ENCODE assay signal across 17 cellular contexts in genomic region chr9:18324928-18325327, GRCh38.
DNase-seq lines count a peak whose midpoint lies in the region; ATAC-seq and TF ChIP-seq lines count a peak whose summit lies in the region.
"Had no signal": no experiment of that assay in that cellular context is flagged by ENCODE, and none has a peak within 500 bp of the region (broad histone marks: within the 10 kb centered on the region; RNA-seq: fewer than 3 reads in every experiment).

No MANE protein-coding gene starts in this region.

- H4K91ac ChIP-seq in trophoblast cell (ENCODE audit: low read depth, low read length) = no peak overlapping the region

- H3K27ac ChIP-seq in HEK293 (ENCODE audit: extremely low read depth, low read depth, low read length) = no peak overlapping the region
- H3K27ac ChIP-seq in PC-3 (ENCODE audit: low read length) = no peak overlapping the region
- H3K27ac ChIP-seq in epithelial cell of prostate = no peak overlapping the region
- no peak overlapping the region for H3K27ac ChIP-seq in trophoblast cell (ENCODE audit: low read depth, low read length)
- H3K27ac ChIP-seq: C4-2B, HL-60 had no signal

- H3F3A ChIP-seq in PC-3 (ENCODE audit: low read length, unreplicated experiment) = no peaks in the 10 kb centered on the region

- no peaks in the 10 kb centered on the region for H3K4me1 ChIP-seq in HEK293 (ENCODE audit: control insufficient read depth, insufficient read depth, low read length)
- no peaks in the 10 kb centered on the region for H3K4me1 ChIP-seq in PC-3 (ENCODE audit: insufficient read depth, low read length)
- H3K4me1 ChIP-seq in trophoblast cell (ENCODE audit: control insufficient read depth in 1 of 2, insufficient read depth in 2 of 2, low read length in 2 of 2) = no peaks in the 10 kb centered on the region
- H3K4me1 ChIP-seq: Caco-2 had no signal

- H4K20me1 ChIP-seq in PC-3 (ENCODE audit: low read length) = no peaks in the 10 kb centered on the region

- H3K4me2 ChIP-seq in PC-3 (ENCODE audit: low read length) (no peak overlapping the region), trophoblast cell (ENCODE audit: low read length) (no peak overlapping the region)
- H3K4me2 ChIP-seq: GM23338 had no signal

- no peaks in the 10 kb centered on the region for H3K9me2 ChIP-seq in PC-3 (replicated peaks; ENCODE audit: low read length)

- no peak overlapping the region for H3K4me3 ChIP-seq in HEK293 (ENCODE audit: low read depth, low read length)
- H3K4me3 ChIP-seq in PC-3 (ENCODE audit: low read length) = no peak overlapping the region
- no peak overlapping the region for H3K4me3 ChIP-seq in trophoblast cell (ENCODE audit: low read depth, low read length)
- H3K4me3 ChIP-seq: GM12878, GM23338, K562 had no signal

- no peak overlapping the region for H4K12ac ChIP-seq in trophoblast cell (ENCODE audit: low read depth, low read length)

- ATAC-seq in PC-3 (no peak), HG02981 (IDR thresholded peaks at IDR 0.05; ENCODE audit: unreplicated experiment) (no peak), HG03025 (IDR thresholded peaks at IDR 0.05; ENCODE audit: low FRiP score, unreplicated experiment) (no peak)
- no peak for ATAC-seq in activated CD8-positive, alpha-beta memory T cell treated with anti-CD3 and anti-CD28 coated beads, Interleukin-2, amount 10 ng/mL, durations not matched to agents 7 days and 5 days
- ATAC-seq: GM12878, GM23338, K562 had no signal

- H2BK120ac ChIP-seq in trophoblast cell (ENCODE audit: insufficient read depth, low read length, poor library complexity) = no peak overlapping the region

- no peak overlapping the region for H3K23ac ChIP-seq in trophoblast cell (ENCODE audit: low read length)

- no TSS peak for BruUV-seq in PC-3 (replicated peaks; lab: Mats Ljungman, UMichigan)

- no peak overlapping the region for H3K4me3 Mint-ChIP-seq in activated CD8-positive, alpha-beta memory T cell treated with anti-CD3 and anti-CD28 coated beads, Interleukin-2, amount 10 ng/mL, durations not matched to agents 7 days and 5 days
- H3K4me3 Mint-ChIP-seq: CD4-positive, alpha-beta T cell; GM23338 had no signal

- no peak overlapping the region for H2BK12ac ChIP-seq in trophoblast cell (ENCODE audit: low read length)

- no peak overlapping the region for H3K18ac ChIP-seq in trophoblast cell (ENCODE audit: low read length)

- no peak overlapping the region for H2BK5ac ChIP-seq in trophoblast cell (ENCODE audit: low read depth, low read length, poor library complexity)

- no peak overlapping the region for H3K14ac ChIP-seq in trophoblast cell (ENCODE audit: low read length)

- no peaks in the 10 kb centered on the region for H3K27me3 ChIP-seq in PC-3 (ENCODE audit: low read length)
- no peaks in the 10 kb centered on the region for H3K27me3 ChIP-seq in trophoblast cell (ENCODE audit: insufficient read depth, low read length)

- H3K9ac ChIP-seq in PC-3 (ENCODE audit: low read length) (no peak overlapping the region), trophoblast cell (ENCODE audit: low read length) (no peak overlapping the region)

- H4K8ac ChIP-seq in trophoblast cell (ENCODE audit: low read depth, low read length) = no peak overlapping the region

- H3K79me2 ChIP-seq in PC-3 (ENCODE audit: low read length) (no peaks in the 10 kb centered on the region), trophoblast cell (ENCODE audit: control insufficient read depth, insufficient read depth, low read length, poor library complexity) (no peaks in the 10 kb centered on the region)

- no CpG with 5 or more reads among the region's 1 CpG for WGBS in trophoblast cell (ENCODE audit: extremely low coverage, insufficient coverage, insufficient read length)

- H3K9me3 ChIP-seq in HEK293 (ENCODE audit: control insufficient read depth, insufficient read depth, low read depth, low read length) (no peaks in the 10 kb centered on the region), PC-3 (ENCODE audit: low read length) (no peaks in the 10 kb centered on the region), trophoblast cell (ENCODE audit: insufficient read depth, low read depth, low read length) (no peaks in the 10 kb centered on the region)
- H3K9me3 ChIP-seq: Caco-2 had no signal

- no peaks in the 10 kb centered on the region for H3K36me3 ChIP-seq in HEK293 (ENCODE audit: control insufficient read depth in 2 of 2, insufficient read depth in 1 of 2, low read length in 2 of 2)
- no peaks in the 10 kb centered on the region for H3K36me3 ChIP-seq in PC-3 (ENCODE audit: low read depth, low read length)
- H3K36me3 ChIP-seq in trophoblast cell (ENCODE audit: control insufficient read depth in 1 of 2, insufficient read depth in 2 of 2, low read length in 2 of 2) = no peaks in the 10 kb centered on the region

- CTCF ChIA-PET in HEK293 (lab: Yijun Ruan, JAX) = no interaction called here
- CTCF ChIA-PET in PC-3 (lab: Charles Lee) = no interaction called here
- CTCF ChIA-PET in activated CD8-positive, alpha-beta memory T cell treated with anti-CD3 and anti-CD28 coated beads, Interleukin-2, amount 10 ng/mL, durations not matched to agents 7 days and 5 days (lab: Charles Lee) = no interaction called here

- no peak overlapping the region for H2AK5ac ChIP-seq in trophoblast cell (ENCODE audit: low read length)

- peak; percentile 3 for DNase-seq in PC-3
- peak; percentile 29 for DNase-seq in epithelial cell of prostate (ENCODE audit: low read depth, low spot score)
- DNase-seq in trophoblast cell = peak; percentile 35 to 69
- no peak for DNase-seq in activated CD8-positive, alpha-beta memory T cell treated with anti-CD3 and anti-CD28 coated beads, Interleukin-2, amount 10 ng/mL, durations not matched to agents 7 days and 5 days
- DNase-seq: AML-193; Caco-2; CD4-positive, alpha-beta T cell; DMS79 treated with DMSO at 0.1 percent for 48 hours; GF-D8 had no signal

- intact Hi-C loops in PC-3 (cut with micrococcal nuclease) = no loop called here

- H2AFZ ChIP-seq in PC-3 (ENCODE audit: low read length) (no peak overlapping the region), trophoblast cell (ENCODE audit: insufficient read depth, low read length, poor library complexity) (no peak overlapping the region)
- H2AFZ ChIP-seq: GM23338 had no signal

- H3K9me3 Mint-ChIP-seq in activated CD8-positive, alpha-beta memory T cell treated with anti-CD3 and anti-CD28 coated beads, Interleukin-2, amount 10 ng/mL, durations not matched to agents 7 days and 5 days (ENCODE audit: low read depth) = no peaks in the 10 kb centered on the region
- H3K9me3 Mint-ChIP-seq: CD4-positive, alpha-beta T cell; GM23338 had no signal

- POLR2A ChIA-PET in HEK293 (lab: Yijun Ruan, JAX) = no interaction called here
- POLR2A ChIA-PET in PC-3 (lab: Charles Lee; ENCODE audit: unreplicated experiment) = no interaction called here

- no peak overlapping the region for H3K27ac Mint-ChIP-seq in activated CD8-positive, alpha-beta memory T cell treated with anti-CD3 and anti-CD28 coated beads, Interleukin-2, amount 10 ng/mL, durations not matched to agents 7 days and 5 days
- H3K27ac Mint-ChIP-seq: CD4-positive, alpha-beta T cell; GM23338 had no signal

- H3K4ac ChIP-seq in trophoblast cell (ENCODE audit: low read depth, low read length) = no peak overlapping the region

- H3K79me1 ChIP-seq in trophoblast cell (ENCODE audit: low read length) = no peaks in the 10 kb centered on the region

- no peak for TF ChIP-seq CTCF in HEK293 (tag by site-specific recombination; IDR thresholded peaks at IDR 0.05)
- TF ChIP-seq CTCF in PC-3 (conservative IDR thresholded peaks at IDR 0.05; ENCODE audit: low read depth, low read length) = no peak

- no peaks in the 10 kb centered on the region for H3K4me1 Mint-ChIP-seq in activated CD8-positive, alpha-beta memory T cell treated with anti-CD3 and anti-CD28 coated beads, Interleukin-2, amount 10 ng/mL, durations not matched to agents 7 days and 5 days
- H3K4me1 Mint-ChIP-seq: GM23338 had no signal

- no peaks in the 10 kb centered on the region for H3K36me3 Mint-ChIP-seq in activated CD8-positive, alpha-beta memory T cell treated with anti-CD3 and anti-CD28 coated beads, Interleukin-2, amount 10 ng/mL, durations not matched to agents 7 days and 5 days

- H3K27me3 Mint-ChIP-seq in activated CD8-positive, alpha-beta memory T cell treated with anti-CD3 and anti-CD28 coated beads, Interleukin-2, amount 10 ng/mL, durations not matched to agents 7 days and 5 days = no peaks in the 10 kb centered on the region
- H3K27me3 Mint-ChIP-seq: CD4-positive, alpha-beta T cell had no signal

TF ChIP-seq in HEK293, 187 proteins besides CTCF, POLR2A, EP300 and RAD21:
- 0 out of 2 replicates have a peak, but pooled peaks have one; percentile 20 for TF ChIP-seq ZNF366 (tag by site-specific recombination; conservative IDR thresholded peaks at IDR 0.05)
- no peak for TF ChIP-seq ZNF768 (tag by site-specific recombination; IDR thresholded peaks at IDR 0.05)
